Comparison of ENCODE assay signal across 1 cellular context in the genomic region with DNA sequence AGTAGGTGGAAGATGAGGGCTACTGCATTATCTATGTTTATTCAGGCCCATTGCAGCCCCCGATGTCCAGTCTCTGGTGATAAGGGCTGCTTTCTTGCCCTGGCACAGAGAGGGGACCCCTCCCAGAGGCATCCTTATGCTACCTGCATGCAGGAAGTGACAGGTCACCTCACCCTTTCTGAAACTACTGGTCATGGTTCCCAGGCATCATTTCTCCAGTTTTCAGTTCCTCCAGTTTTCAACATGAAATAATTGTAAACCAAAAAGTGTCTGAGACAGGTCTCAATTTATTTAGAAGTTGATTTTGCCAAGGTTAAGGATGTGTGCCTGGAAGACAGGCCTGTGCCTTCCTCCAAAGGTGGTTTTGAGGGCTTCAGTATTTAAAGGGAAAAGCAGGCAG.
TF ChIP-seq lines count a peak whose summit lies in the region.

No MANE protein-coding gene starts in this region.

TF ChIP-seq in GM12878, 131 proteins besides CTCF, POLR2A, EP300 and RAD21 (continued from another document):
- TF ChIP-seq, protein P1, sequence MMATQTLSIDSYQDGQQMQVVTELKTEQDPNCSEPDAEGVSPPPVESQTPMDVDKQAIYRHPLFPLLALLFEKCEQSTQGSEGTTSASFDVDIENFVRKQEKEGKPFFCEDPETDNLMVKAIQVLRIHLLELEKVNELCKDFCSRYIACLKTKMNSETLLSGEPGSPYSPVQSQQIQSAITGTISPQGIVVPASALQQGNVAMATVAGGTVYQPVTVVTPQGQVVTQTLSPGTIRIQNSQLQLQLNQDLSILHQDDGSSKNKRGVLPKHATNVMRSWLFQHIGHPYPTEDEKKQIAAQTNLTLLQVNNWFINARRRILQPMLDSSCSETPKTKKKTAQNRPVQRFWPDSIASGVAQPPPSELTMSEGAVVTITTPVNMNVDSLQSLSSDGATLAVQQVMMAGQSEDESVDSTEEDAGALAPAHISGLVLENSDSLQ (IDR thresholded peaks at IDR 0.05): no peak
